20 cellular contexts compared by ENCODE assay signal in genomic region chr12:67911293-67911637, GRCh38.
DNase-seq lines count a peak whose midpoint lies in the region; ATAC-seq, FAIRE-seq and TF ChIP-seq lines count a peak whose summit lies in the region.
"Had no signal": no experiment of that assay in that cellular context is flagged by ENCODE, and none has a peak within 500 bp of the region (broad histone marks: within the 10 kb centered on the region; RNA-seq: fewer than 3 reads in every experiment).

No MANE protein-coding gene starts in this region.

- no peaks in the 10 kb centered on the region for H4K20me1 ChIP-seq in keratinocyte (ENCODE audit: control insufficient read depth, extremely low read depth, insufficient read depth, low read length)

- H3K4me2 ChIP-seq in keratinocyte (ENCODE audit: control insufficient read depth, extremely low read depth, insufficient read depth, low read depth, low read length), result peak overlapping the region; percentile 69

- H3K36me3 Mint-ChIP-seq in chondrocyte (ENCODE audit: low read depth), result no peaks in the 10 kb centered on the region
- H3K36me3 Mint-ChIP-seq: CD4-positive, CD25-positive, alpha-beta regulatory T cell; T-cell had no signal

- H3K9me3 ChIP-seq in keratinocyte (ENCODE audit: control insufficient read depth, low read depth, low read length) (no peaks in the 10 kb centered on the region), thoracic aorta (no peaks in the 10 kb centered on the region)
- H3K9me3 ChIP-seq: Peyer's patch had no signal

- no peaks in the 10 kb centered on the region for H3K36me3 ChIP-seq in keratinocyte (ENCODE audit: control insufficient read depth in 2 of 2, extremely low read depth in 1 of 2, insufficient read depth in 2 of 2, low read length in 2 of 2)
- H3K36me3 ChIP-seq in thoracic aorta, result no peaks in the 10 kb centered on the region
- H3K36me3 ChIP-seq: Peyer's patch had no signal

- no peak overlapping the region for H3K4me3 Mint-ChIP-seq in chondrocyte (ENCODE audit: unreplicated experiment)
- H3K4me3 Mint-ChIP-seq: activated CD4-positive, alpha-beta memory T cell treated with anti-CD3 and anti-CD28 coated beads, Interleukin-2, amount 10 ng/mL, durations not matched to agents 7 days and 5 days; activated naive CD8-positive, alpha-beta T cell treated with anti-CD3 and anti-CD28 coated beads for 36 hours; activated T-cell treated with anti-CD3 and anti-CD28 coated beads, Interleukin-2, amount 50 U/mL, for 4 hours; CD4-positive, CD25-positive, alpha-beta regulatory T cell; central memory CD8-positive, alpha-beta T cell; T-cell had no signal

- H3K79me2 ChIP-seq in keratinocyte (ENCODE audit: control insufficient read depth, insufficient read depth, low read length), result peaks cover under 1% of the 10 kb centered on the region

- no peaks in the 10 kb centered on the region for H3K9me1 ChIP-seq in keratinocyte (ENCODE audit: control insufficient read depth, extremely low read depth, insufficient read depth, low read length)

- H3K4me1 ChIP-seq in keratinocyte (ENCODE audit: control insufficient read depth, extremely low read depth, insufficient read depth, low read length), result peaks cover 34% of the 10 kb centered on the region
- H3K4me1 ChIP-seq in thoracic aorta (ENCODE audit: control insufficient read depth in 1 of 2, low read depth in 2 of 2), result peaks cover 7 to 17% of the 10 kb centered on the region in 2 donors
- H3K4me1 ChIP-seq: Peyer's patch had no signal

- H3K27ac ChIP-seq in keratinocyte (ENCODE audit: control insufficient read depth, insufficient read depth, low read length) (peak overlapping the region; percentile 88), thoracic aorta (peak overlapping the region in 1 of 2 donors; percentile 49)
- H3K27ac ChIP-seq: Peyer's patch had no signal

- H3K27me3 ChIP-seq in keratinocyte (ENCODE audit: control insufficient read depth, extremely low read depth, insufficient read depth, low read length), result no peaks in the 10 kb centered on the region
- no peaks in the 10 kb centered on the region for H3K27me3 ChIP-seq in thoracic aorta (replicated peaks; ENCODE audit: insufficient read depth)
- H3K27me3 ChIP-seq: Peyer's patch had no signal

- FAIRE-seq in keratinocyte (lab: Jason Lieb, UNC), result peak; percentile 49

- peak overlapping the region; percentile 87 for H3K27ac Mint-ChIP-seq in chondrocyte (ENCODE audit: unreplicated experiment)
- H3K27ac Mint-ChIP-seq: activated CD4-positive, alpha-beta memory T cell treated with anti-CD3 and anti-CD28 coated beads, Interleukin-2, amount 10 ng/mL, durations not matched to agents 7 days and 5 days; activated naive CD8-positive, alpha-beta T cell treated with anti-CD3 and anti-CD28 coated beads for 36 hours; CD4-positive, CD25-positive, alpha-beta regulatory T cell; T-cell had no signal

- ATAC-seq in thoracic aorta (ENCODE audit: insufficient number of reproducible peaks, low FRiP score, low read depth) (no peak), GM21528 (IDR thresholded peaks at IDR 0.05; ENCODE audit: low FRiP score, unreplicated experiment) (no peak)
- ATAC-seq: activated T-cell treated with anti-CD3 and anti-CD28 coated beads, Interleukin-2, amount 50 U/mL, for 4 hours; sciatic nerve; T-cell had no signal

- TF ChIP-seq CTCF in chondrocyte (IDR thresholded peaks at IDR 0.05), result no peak
- TF ChIP-seq CTCF in keratinocyte (optimal IDR thresholded peaks at IDR 0.05 in 1 of 3, IDR thresholded peaks at IDR 0.05 in 1 of 3, conservative IDR thresholded peaks at IDR 0.05 in 1 of 3; ENCODE audit: extremely low read depth in 1 of 3, insufficient read depth in 2 of 3, low read length in 3 of 3), result no peak
- no peak for TF ChIP-seq CTCF in thoracic aorta (IDR thresholded peaks at IDR 0.05)

- H2AFZ ChIP-seq in keratinocyte (ENCODE audit: control insufficient read depth, low read length), result no peak overlapping the region

- H3K27me3 Mint-ChIP-seq in chondrocyte (ENCODE audit: low read depth), result no peaks in the 10 kb centered on the region
- H3K27me3 Mint-ChIP-seq: activated naive CD8-positive, alpha-beta T cell treated with anti-CD3 and anti-CD28 coated beads for 36 hours had no signal

- H3K9me3 Mint-ChIP-seq in chondrocyte (ENCODE audit: low read depth), result no peaks in the 10 kb centered on the region
- H3K9me3 Mint-ChIP-seq: activated naive CD8-positive, alpha-beta T cell treated with anti-CD3 and anti-CD28 coated beads for 36 hours; activated T-cell treated with anti-CD3 and anti-CD28 coated beads, Interleukin-2, amount 50 U/mL, for 4 hours; central memory CD8-positive, alpha-beta T cell had no signal

- peaks cover 36% of the 10 kb centered on the region for H3K4me1 Mint-ChIP-seq in chondrocyte (ENCODE audit: low read depth)
- H3K4me1 Mint-ChIP-seq: activated CD4-positive, alpha-beta memory T cell treated with anti-CD3 and anti-CD28 coated beads, Interleukin-2, amount 10 ng/mL, durations not matched to agents 7 days and 5 days; central memory CD8-positive, alpha-beta T cell; T-cell had no signal

- DNase-seq in NCI-H2029 (lab: John Stamatoyannopoulos, UW), result peak; percentile 4
- no peak for DNase-seq in NCI-H2029 treated with DMSO at 0.1 percent for 48 hours (lab: John Stamatoyannopoulos, UW)
- no peak for DNase-seq in chondrocyte (ENCODE audit: low spot score)
- no peak for DNase-seq in keratinocyte (ENCODE audit: low read depth, low spot score)
- DNase-seq in thoracic aorta (ENCODE audit: low spot score), result no peak
- no peak for DNase-seq in cerebellar nuclear complex (lab: John Stamatoyannopoulos, UW)
- no peak for DNase-seq in activated CD4-positive, alpha-beta T cell treated with anti-CD3 and anti-CD28 coated beads, Interleukin-2, amount 50 U/mL, for 1 hour
- DNase-seq: activated CD4-positive, alpha-beta memory T cell treated with anti-CD3 and anti-CD28 coated beads, Interleukin-2, amount 10 ng/mL, durations not matched to agents 7 days and 5 days; activated naive CD8-positive, alpha-beta T cell treated with anti-CD3 and anti-CD28 coated beads for 36 hours; activated T-cell treated with anti-CD3 and anti-CD28 coated beads, Interleukin-2, amount 50 U/mL, for 4 hours; CD4-positive, CD25-positive, alpha-beta regulatory T cell; DND-41; NCI-H187; Peyer's patch; stimulated activated CD4-positive, alpha-beta T cell treated with anti-CD3 and anti-CD28 coated beads, Interleukin-4, amount 100 ng/mL, for 1 hour; stimulated activated CD8-positive, alpha-beta memory T cell treated with anti-CD3 and anti-CD28 coated beads, Interleukin-4, amount 100 ng/mL, for 48 hours; T-cell had no signal

- dilution Hi-C loops in keratinocyte (cut with MboI; ENCODE audit: extremely low pct_ligation_motif_present, low sequenced_read_pairs), result no loop called here

- H3K9ac ChIP-seq in keratinocyte (ENCODE audit: control insufficient read depth, extremely low read depth, insufficient read depth, low read length), result no peak overlapping the region

- H3K4me3 ChIP-seq in keratinocyte (ENCODE audit: control insufficient read depth in 2 of 3, extremely low read depth in 1 of 3, insufficient read depth in 2 of 3, low read depth in 1 of 3, low read length in 3 of 3), result peak overlapping the region in 1 of 3 experiments; percentile 37
- peak overlapping the region; percentile 50 for H3K4me3 ChIP-seq in thoracic aorta
- H3K4me3 ChIP-seq: Peyer's patch had no signal
